ENCODE assay signal across 9 cellular contexts in genomic region chr1:160097196-160097910, GRCh38. TPM values are rescaled to one million over a fixed set of nuclear protein-coding genes. Genes with fewer than 3 reads are reported as not detected.
DNase-seq lines count a peak whose midpoint lies in the region; ATAC-seq and TF ChIP-seq lines count a peak whose summit lies in the region.
"Had no signal": no experiment of that assay in that cellular context is flagged by ENCODE, and none has a peak within 500 bp of the region (broad histone marks: within the 10 kb centered on the region; RNA-seq: fewer than 3 reads in every experiment).

No MANE protein-coding gene starts in this region.

- peak overlapping the region; percentile 97 for H3K4me2 ChIP-seq in skeletal muscle satellite cell (ENCODE audit: low read length)

- no peaks in the 10 kb centered on the region for H3K9me3 ChIP-seq in skeletal muscle satellite cell (replicated peaks; ENCODE audit: low read length)

- no peaks in the 10 kb centered on the region for H3K36me3 ChIP-seq in skeletal muscle satellite cell (ENCODE audit: insufficient read depth, low read length)

- peaks cover 30% of the 10 kb centered on the region for H3K4me1 ChIP-seq in skeletal muscle satellite cell (ENCODE audit: control insufficient read depth, insufficient read depth, low read length)

- no peak for DNase-seq in GM12864 (ENCODE audit: low read depth)
- peak; percentile 27 to 28 for DNase-seq in activated CD4-positive, alpha-beta T cell treated with anti-CD3 and anti-CD28 coated beads for 4 hours
- no peak for DNase-seq in fibroblast of the aortic adventitia (ENCODE audit: low read depth)
- DNase-seq in NCI-H146 (lab: John Stamatoyannopoulos, UW): no peak
- no peak for DNase-seq in GM10248 (ENCODE audit: extremely low spot score)
- DNase-seq in DMS79 (lab: John Stamatoyannopoulos, UW): no peak

- POLR2A ChIA-PET in GM10248 (lab: Yijun Ruan, JAX): interaction anchor here (0.6 kb wide), 1 partner anchor 263 kb away, joined by 9 read pairs; no protein-coding TSS in a partner anchor

- H3K27me3 ChIP-seq in skeletal muscle satellite cell (ENCODE audit: control insufficient read depth, insufficient read depth, low read length): no peaks in the 10 kb centered on the region

- peak overlapping the region; percentile 82 for H3K9ac ChIP-seq in skeletal muscle satellite cell (ENCODE audit: low read depth, low read length)

- ATAC-seq in HG02970 (IDR thresholded peaks at IDR 0.05; ENCODE audit: low FRiP score, unreplicated experiment): no peak

- H3K4me3 ChIP-seq in GM12864 (ENCODE audit: low read depth, low read length) (peak overlapping the region; percentile 79), fibroblast of the aortic adventitia (ENCODE audit: low read depth, low read length) (peak overlapping the region; percentile 77), skeletal muscle satellite cell (ENCODE audit: low read length) (peak overlapping the region; percentile 86)

- CTCF ChIA-PET in GM10248 (lab: Yijun Ruan, JAX): interaction anchor here (0.7 to 30.0 kb wide), 10 partner anchors 9 to 744 kb away, joined by 3 to 983 read pairs (median 9); partner anchors contain the start of genes KCNJ10 and KCNJ9

- TF ChIP-seq CTCF in GM12864 (IDR thresholded peaks at IDR 0.05; ENCODE audit: low read depth, low read length, missing control alignments): no peak
- no peak for TF ChIP-seq CTCF in fibroblast of the aortic adventitia (IDR thresholded peaks at IDR 0.05; ENCODE audit: insufficient read depth, low read length)
- no peak for TF ChIP-seq CTCF in GM10248 (IDR thresholded peaks at IDR 0.05; ENCODE audit: control extremely low read depth, extremely low read depth, low read depth, missing control alignments)

RNA-seq across cellular contexts. Expression of gene IGSF8, which starts 1.1 kb away (rescaled TPM):
- 10.1 and 10.8 TPM in 2 replicates for total RNA-seq in fibroblast of the aortic adventitia (ENCODE audit: low replicate concordance)
- total RNA-seq in skeletal muscle satellite cell (2012; rRNA removed): 14.0 and 16.7 TPM in 2 replicates

RNA-seq across cellular contexts. Expression of gene KCNJ9, which starts 16.0 kb away (rescaled TPM):
- total RNA-seq in fibroblast of the aortic adventitia (ENCODE audit: low replicate concordance): 0.08 TPM in 1 of 2 replicates, not detected in the other
- total RNA-seq in skeletal muscle satellite cell (2012; rRNA removed): not detected in 2 replicates
- total RNA-seq: HT1080 had no signal

RNA-seq across cellular contexts. Expression of gene ATP1A2, which starts 18.2 kb away (rescaled TPM):
- 0.27 TPM in 1 of 2 replicates, not detected in the other for total RNA-seq in fibroblast of the aortic adventitia (ENCODE audit: low replicate concordance)
- 0.25 and 4.8 TPM in 2 replicates for total RNA-seq in skeletal muscle satellite cell (2012; rRNA removed)
- total RNA-seq: HT1080 had no signal

RNA-seq across cellular contexts. Expression of gene KCNJ10, which starts 27.4 kb away (rescaled TPM):
- total RNA-seq in fibroblast of the aortic adventitia (ENCODE audit: low replicate concordance): not detected in 2 replicates
- not detected in 2 replicates for total RNA-seq in skeletal muscle satellite cell (2012; rRNA removed)
- total RNA-seq: HT1080 had no signal

RNA-seq across cellular contexts. Expression of gene ATP1A4, which starts 54.0 kb away (rescaled TPM):
- not detected in 2 replicates for total RNA-seq in fibroblast of the aortic adventitia (ENCODE audit: low replicate concordance)
- total RNA-seq in skeletal muscle satellite cell (2012; rRNA removed): not detected in 2 replicates
- total RNA-seq: HT1080 had no signal

Comparison
In these comparisons a context has a peak if more than half of its experiments do, and no peak if none do; other contexts are left out.
1. DNase-seq: peak in activated CD4-positive, alpha-beta T cell treated with anti-CD3 and anti-CD28 coated beads for 4 hours (2 of 2); none in GM12864 (single experiment), fibroblast of the aortic adventitia (single experiment), NCI-H146 (single experiment), GM10248 (single experiment) and DMS79 (single experiment).
2. Peak in every context shown above with its lines, with median percentiles within 50 percentile points of each other: H3K4me3 ChIP-seq.